Comparison of ENCODE assay signal across 9 cellular contexts in genomic region chr10:8133146-8133545, GRCh38.
DNase-seq lines count a peak whose midpoint lies in the region; ATAC-seq, FAIRE-seq and TF ChIP-seq lines count a peak whose summit lies in the region.
"Had no signal": no experiment of that assay in that cellular context is flagged by ENCODE, and none has a peak within 500 bp of the region (broad histone marks: within the 10 kb centered on the region; RNA-seq: fewer than 3 reads in every experiment).

No MANE protein-coding gene starts in this region.

- DNase-seq in GM12891 (ENCODE audit: insufficient read length, low spot score) = no peak
- DNase-seq in GM20000 (ENCODE audit: low spot score) = peak; percentile 47
- DNase-seq in NCI-H2081 treated with DMSO at 0.1 percent for 48 hours (lab: John Stamatoyannopoulos, UW) = no peak
- no peak for DNase-seq in sciatic nerve (ENCODE audit: low spot score)
- DNase-seq in NCI-H2107 (lab: John Stamatoyannopoulos, UW) = no peak
- no peak for DNase-seq in dorsolateral prefrontal cortex

- H3K27me3 Mint-ChIP-seq in activated T-helper 17 cell treated with anti-CD3 and anti-CD28 coated beads, Interleukin-2, amount 50 U/mL, for 72 hours = no peaks in the 10 kb centered on the region

- no peak overlapping the region for H3K4me3 ChIP-seq in dorsolateral prefrontal cortex

- intact Hi-C loops in sciatic nerve (cut with DNase I) (no loop called here), dorsolateral prefrontal cortex (cut with DNase I) (no loop called here)

- no peaks in the 10 kb centered on the region for H3K9me3 Mint-ChIP-seq in activated T-helper 17 cell treated with anti-CD3 and anti-CD28 coated beads, Interleukin-2, amount 50 U/mL, for 72 hours
- H3K9me3 Mint-ChIP-seq: neural crest cell had no signal

- FAIRE-seq in GM12891 (lab: Jason Lieb, UNC) = peak; percentile 87

- peaks cover 15% of the 10 kb centered on the region for H3K36me3 Mint-ChIP-seq in activated T-helper 17 cell treated with anti-CD3 and anti-CD28 coated beads, Interleukin-2, amount 50 U/mL, for 72 hours (ENCODE audit: low read depth)

- ATAC-seq in HG03439 (IDR thresholded peaks at IDR 0.05; ENCODE audit: unreplicated experiment) = peak; percentile 39
- ATAC-seq in activated T-helper 17 cell treated with anti-CD3 and anti-CD28 coated beads, Interleukin-2, amount 50 U/mL, for 72 hours (replicated peaks) = peak; percentile 58
- ATAC-seq in sciatic nerve = no peak

- peaks cover 0 to 18% (median 0%) of the 10 kb centered on the region in 45 donors for H3K27me3 ChIP-seq in dorsolateral prefrontal cortex

- H3K27ac Mint-ChIP-seq in activated T-helper 17 cell treated with anti-CD3 and anti-CD28 coated beads, Interleukin-2, amount 50 U/mL, for 72 hours = peak overlapping the region; percentile 89

- peak overlapping the region; percentile 71 for H3K4me3 Mint-ChIP-seq in activated T-helper 17 cell treated with anti-CD3 and anti-CD28 coated beads, Interleukin-2, amount 50 U/mL, for 72 hours
- H3K4me3 Mint-ChIP-seq: neural crest cell had no signal

- peaks cover 48% of the 10 kb centered on the region for H3K4me1 Mint-ChIP-seq in activated T-helper 17 cell treated with anti-CD3 and anti-CD28 coated beads, Interleukin-2, amount 50 U/mL, for 72 hours
- H3K4me1 Mint-ChIP-seq: neural crest cell had no signal

- TF ChIP-seq POLR2A in GM12891 (IDR thresholded peaks at IDR 0.05; ENCODE audit: low read depth, low read length) = no peak

- no peak overlapping the region for H3K27ac ChIP-seq in dorsolateral prefrontal cortex

- TF ChIP-seq CTCF in GM20000 (IDR thresholded peaks at IDR 0.05; ENCODE audit: extremely low read depth, missing control alignments) (no peak), dorsolateral prefrontal cortex (IDR thresholded peaks at IDR 0.05 in 54 of 56, conservative IDR thresholded peaks at IDR 0.05 in 2 of 56; ENCODE audit: low read depth in 1 of 56, partially characterized antibody in 56 of 56) (no peak)

TF ChIP-seq in GM12891, 5 proteins besides CTCF, POLR2A, EP300 and RAD21:
- TF ChIP-seq POU2F2 (IDR thresholded peaks at IDR 0.05; ENCODE audit: low read depth, low read length) (peak; percentile 94), SPI1 (IDR thresholded peaks at IDR 0.05; ENCODE audit: low read depth, low read length) (peak; percentile 99), POLR2AphosphoS5 (IDR thresholded peaks at IDR 0.05; ENCODE audit: low read depth, low read length) (no peak)
